8 cellular contexts compared by ENCODE assay signal in genomic region chr18:22860807-22861206, GRCh38.
"Had no signal": no experiment of that assay in that cellular context is flagged by ENCODE, and none has a peak within 500 bp of the region (broad histone marks: within the 10 kb centered on the region; RNA-seq: fewer than 3 reads in every experiment).

No MANE protein-coding gene starts in this region.

- FAIRE-seq: G401.6, GM12878, GM12891, GM12892, GM18507, GM19239 had no signal

- H3K4me3 ChIP-seq: GM12878 had no signal

- ATAC-seq: GM12878 had no signal

- DNase-seq: GDM1, GF-D8 had no signal
